Comparison of ENCODE assay signal across 21 cellular contexts in the genomic region with DNA sequence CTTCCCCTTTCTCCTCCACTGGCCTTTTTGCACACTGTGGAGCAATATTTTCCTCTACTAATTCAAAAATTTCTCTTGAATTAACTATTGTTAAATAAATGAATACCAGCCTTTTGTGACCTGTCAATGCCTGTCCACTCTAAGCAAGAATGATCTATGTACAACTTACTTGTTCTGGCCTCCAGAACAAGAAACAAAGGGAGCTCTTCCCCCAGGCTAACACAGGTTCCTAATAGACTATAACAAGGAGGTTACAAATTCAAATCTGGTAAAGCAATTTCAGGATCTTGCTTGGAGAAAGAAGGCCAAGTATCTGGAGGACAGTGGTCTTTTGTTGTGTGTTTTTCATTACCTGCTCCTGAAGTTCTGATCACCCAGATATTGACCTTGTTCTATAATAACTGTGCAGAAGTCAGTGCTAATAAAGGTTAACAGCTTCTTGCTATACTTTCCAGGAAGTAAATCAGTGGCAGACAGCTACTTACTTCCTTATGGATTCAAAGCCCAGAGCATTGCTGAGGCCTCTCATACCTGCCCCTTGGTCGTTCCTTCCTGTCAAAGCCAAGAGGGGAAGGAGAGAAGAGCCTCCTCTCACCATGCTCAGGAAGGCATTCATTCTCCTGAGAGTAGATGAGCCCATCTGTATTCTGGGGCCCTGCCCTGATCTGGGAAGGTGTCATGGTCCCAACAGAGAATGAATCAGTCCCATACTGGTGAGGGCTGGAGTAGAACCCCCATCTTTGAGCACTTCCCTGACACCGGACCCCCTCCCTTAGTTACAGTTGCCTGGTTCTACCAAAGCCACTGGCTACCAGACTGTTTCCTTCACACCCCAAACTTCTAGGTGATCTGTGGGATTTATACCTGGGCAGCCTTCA. TPM values are rescaled to one million over a fixed set of nuclear protein-coding genes. Genes with fewer than 3 reads are reported as not detected.
DNase-seq lines count a peak whose midpoint lies in the region; ATAC-seq, FAIRE-seq and TF ChIP-seq lines count a peak whose summit lies in the region.
"Had no signal": no experiment of that assay in that cellular context is flagged by ENCODE, and none has a peak within 500 bp of the region (broad histone marks: within the 10 kb centered on the region; RNA-seq: fewer than 3 reads in every experiment).

No MANE protein-coding gene starts in this region.

- FAIRE-seq in HepG2 (lab: Jason Lieb, UNC), result no peak
- FAIRE-seq: GM12892, GM18507 had no signal

- H4K20me1 ChIP-seq in HepG2 (ENCODE audit: insufficient read depth, low read length), result no peaks in the 10 kb centered on the region

- H3K27ac Mint-ChIP-seq in T-helper 17 cell, result peak overlapping the region; percentile 6
- H3K27ac Mint-ChIP-seq in stimulated activated effector memory CD8-positive, alpha-beta T cell treated with anti-CD3 and anti-CD28 coated beads, Interleukin-12 subunit alpha, Interleukin-12 subunit beta, amount 100 ng/mL, for 72 hours, result peak overlapping the region; percentile 56
- H3K27ac Mint-ChIP-seq: B cell, HFFc6 had no signal

- H3K27me3 ChIP-seq in HepG2 (ENCODE audit: control insufficient read depth in 1 of 2, insufficient read depth in 2 of 2, low read length in 2 of 2), result no peaks in the 10 kb centered on the region

- no peak for TF ChIP-seq EP300 in HepG2 (IDR thresholded peaks at IDR 0.05; ENCODE audit: low read depth in 2 of 2, low read length in 2 of 2)
- no peak for TF ChIP-seq EP300 in HepG2 (CRISPR knock-in tag; IDR thresholded peaks at IDR 0.05; ENCODE audit: borderline replicate concordance)

- no peaks in the 10 kb centered on the region for H3K9me3 ChIP-seq in T-helper 17 cell (ENCODE audit: control insufficient read depth, low read length, poor library complexity, severe bottlenecking)
- no peaks in the 10 kb centered on the region for H3K9me3 ChIP-seq in HepG2 (ENCODE audit: low read length)

- CTCF ChIA-PET in HepG2 (lab: Yijun Ruan, JAX; ENCODE audit: low intra/inter-chr PET ratio, low total read pairs), result no interaction called here

- no peaks in the 10 kb centered on the region for H3K79me2 ChIP-seq in HepG2 (ENCODE audit: insufficient read depth, low read length)

- TF ChIP-seq CTCF in HepG2 (CRISPR knock-in tag; IDR thresholded peaks at IDR 0.05), result no peak

- H3K9me3 Mint-ChIP-seq in stimulated activated effector memory CD8-positive, alpha-beta T cell treated with anti-CD3 and anti-CD28 coated beads, Interleukin-12 subunit alpha, Interleukin-12 subunit beta, amount 100 ng/mL, for 72 hours, result no peaks in the 10 kb centered on the region
- H3K9me3 Mint-ChIP-seq: HFFc6 had no signal

- peaks cover 2 to 14% of the 10 kb centered on the region in 2 experiments; a peak in 2 of 5 replicates for H3K36me3 ChIP-seq in HepG2 (replicated peaks in 1 of 2; ENCODE audit: control insufficient read depth in 1 of 2, insufficient read depth in 2 of 2, low read length in 2 of 2)

- no peak for TF ChIP-seq POLR2A in HepG2 (IDR thresholded peaks at IDR 0.05; ENCODE audit: insufficient read depth in 1 of 2, low read depth in 2 of 2, low read length in 2 of 2)

- WGBS in HepG2 (ENCODE audit: low lambda C conversion rate), result 88% methylated on average over 1 of the region's 2 CpGs

- POLR2A ChIA-PET in HepG2 (lab: Yijun Ruan, JAX), result no interaction called here

- no peaks in the 10 kb centered on the region for H3K27me3 Mint-ChIP-seq in T-helper 17 cell
- H3K27me3 Mint-ChIP-seq: B cell had no signal

- intact Hi-C loops in HepG2 (cut with micrococcal nuclease; ENCODE audit: unreplicated experiment), result no loop called here

- no TSS peak for BruUV-seq in HepG2 (replicated peaks; lab: Mats Ljungman, UMichigan)

- TF ChIP-seq RAD21 in HepG2 (CRISPR knock-in tag; IDR thresholded peaks at IDR 0.05), result no peak

- H3K4me1 Mint-ChIP-seq in T-helper 17 cell, result peaks cover 3% of the 10 kb centered on the region
- peaks cover 12% of the 10 kb centered on the region for H3K4me1 Mint-ChIP-seq in stimulated activated effector memory CD8-positive, alpha-beta T cell treated with anti-CD3 and anti-CD28 coated beads, Interleukin-12 subunit alpha, Interleukin-12 subunit beta, amount 100 ng/mL, for 72 hours
- H3K4me1 Mint-ChIP-seq: B cell had no signal

- H3K36me3 Mint-ChIP-seq in T-helper 17 cell (ENCODE audit: low read depth), result peaks cover 3% of the 10 kb centered on the region
- H3K36me3 Mint-ChIP-seq in stimulated activated effector memory CD8-positive, alpha-beta T cell treated with anti-CD3 and anti-CD28 coated beads, Interleukin-12 subunit alpha, Interleukin-12 subunit beta, amount 100 ng/mL, for 72 hours, result peaks cover 11% of the 10 kb centered on the region

- no peak for ATAC-seq in T-helper 17 cell
- peak; percentile 40; the same call in 2 of the 3 replicates for ATAC-seq in HepG2
- no peak for ATAC-seq in stimulated activated effector memory CD8-positive, alpha-beta T cell treated with anti-CD3 and anti-CD28 coated beads, Interleukin-12 subunit alpha, Interleukin-12 subunit beta, amount 100 ng/mL, for 72 hours
- ATAC-seq: PC-3 had no signal

- DNase-seq in DMS53 (lab: John Stamatoyannopoulos, UW), result peak; percentile 6
- no peak for DNase-seq in DMS53 treated with DMSO at 0.1 percent for 48 hours (lab: John Stamatoyannopoulos, UW; ENCODE audit: unreplicated experiment)
- DNase-seq in T-helper 17 cell, result no peak
- DNase-seq in HepG2 (ENCODE audit: low spot score), result no peak
- DNase-seq in stimulated activated effector memory CD8-positive, alpha-beta T cell treated with anti-CD3 and anti-CD28 coated beads, Interleukin-12 subunit alpha, Interleukin-12 subunit beta, amount 100 ng/mL, for 72 hours (ENCODE audit: low spot score in 2 of 2), result peak in 1 of 2 donors; percentile 22
- no peak for DNase-seq in dermis blood vessel endothelial cell
- DNase-seq in Kasumi-1 (lab: John Stamatoyannopoulos, UW), result no peak
- DNase-seq in D341Med (ENCODE audit: low spot score), result no peak
- DNase-seq: HFFc6, NCI-H1417 treated with DMSO at 0.1 percent for 48 hours, NCI-H187 treated with DMSO at 0.1 percent for 48 hours, NCI-H226, NCI-H524, NCI-H82, PC-3, RPMI8226, SHP77 treated with DMSO at 0.1 percent for 48 hours had no signal

- H3K4me2 ChIP-seq in HepG2 (ENCODE audit: low read depth, low read length), result no peak overlapping the region

- H3K4me3 ChIP-seq in HepG2 (replicated peaks in 1 of 3; ENCODE audit: insufficient read depth in 1 of 3, low read depth in 2 of 3, low read length in 3 of 3), result no peak overlapping the region

- H3K4me3 Mint-ChIP-seq in T-helper 17 cell, result no peak overlapping the region
- no peak overlapping the region for H3K4me3 Mint-ChIP-seq in stimulated activated effector memory CD8-positive, alpha-beta T cell treated with anti-CD3 and anti-CD28 coated beads, Interleukin-12 subunit alpha, Interleukin-12 subunit beta, amount 100 ng/mL, for 72 hours
- H3K4me3 Mint-ChIP-seq: B cell, HFFc6 had no signal

- H3K27ac ChIP-seq in HepG2 (ENCODE audit: extremely low read length, insufficient read depth, low read length), result no peak overlapping the region
- H3K27ac ChIP-seq: 22Rv1 had no signal

- H3K9ac ChIP-seq in HepG2 (ENCODE audit: insufficient read depth, low read depth, low read length), result no peak overlapping the region

- H3K4me1 ChIP-seq in HepG2 (ENCODE audit: insufficient read depth, low read length), result no peaks in the 10 kb centered on the region

- no peak overlapping the region for H2AFZ ChIP-seq in HepG2 (ENCODE audit: low read length)

- in situ Hi-C loops in HepG2 (cut with HindIII; ENCODE audit: extremely low pct_ligation_motif_present, low pct_unique_long_range_greater_than_20kb), result no loop called here

TF ChIP-seq in HepG2, 621 proteins besides CTCF, POLR2A, EP300 and RAD21 (continues in another document):
- TF ChIP-seq RXRA (CRISPR knock-in tag; IDR thresholded peaks at IDR 0.05), result no peak

RNA-seq across cellular contexts. Expression of a gene that starts 56.8 kb away (rescaled TPM):
- 10 to 100 TPM; 13.4 to 19.6 TPM for total RNA-seq in T-helper 17 cell
- 42.2 and 62.0 TPM in 2 replicates for total RNA-seq in HepG2 (2016; rRNA removed; fragmentation: Illumina TruSeq; extraction: Trizol)
- total RNA-seq in HepG2 (2016; cell fraction: cytosol; rRNA removed; fragmentation: Illumina TruSeq; extraction: Trizol; ENCODE audit: low read depth), result 11.7 and 12.7 TPM in 2 replicates
- total RNA-seq in HepG2 (2016; cell fraction: insoluble cytoplasmic fraction; rRNA removed; fragmentation: Illumina TruSeq; extraction: Trizol), result 44.8 and 60.2 TPM in 2 replicates
- total RNA-seq in HepG2 (2016; cell fraction: membrane; rRNA removed; fragmentation: Illumina TruSeq; extraction: Trizol), result 54.1 and 54.6 TPM in 2 replicates
- total RNA-seq in HepG2 (2016; cell fraction: nucleus; rRNA removed; fragmentation: Illumina TruSeq; extraction: Trizol), result 28.8 and 30.7 TPM in 2 replicates
- 18.6 and 23.1 TPM in 2 replicates for polyA plus RNA-seq in HepG2 (2011; rRNA removed)
- 12.6 and 15.7 TPM in 2 replicates for polyA plus RNA-seq in HepG2 (2011; cell fraction: cytosol; rRNA removed)
- 13.1 and 14.0 TPM in 2 replicates for polyA plus RNA-seq in HepG2 (2011; cell fraction: nucleus; rRNA removed)
- polyA plus RNA-seq in HepG2 (2012), result 20.9 and 26.0 TPM in 2 replicates
- 10.7 and 11.8 TPM in 2 replicates for polyA plus RNA-seq in HepG2 (2016; cell fraction: cytosol; fragmentation: Illumina TruSeq; extraction: Trizol; ENCODE audit: low read depth)
- 46.8 and 48.5 TPM in 2 replicates for polyA plus RNA-seq in HepG2 (2016; cell fraction: insoluble cytoplasmic fraction; fragmentation: Illumina TruSeq; extraction: Trizol; ENCODE audit: low read depth)
- 33.3 and 35.0 TPM in 2 replicates for polyA plus RNA-seq in HepG2 (2016; cell fraction: membrane; fragmentation: Illumina TruSeq; extraction: Trizol; ENCODE audit: low read depth)
- 30.2 and 30.6 TPM in 2 replicates for polyA plus RNA-seq in HepG2 (2016; cell fraction: nucleus; fragmentation: Illumina TruSeq; extraction: Trizol; ENCODE audit: insufficient read depth, low read depth)
- 29.7 and 33.1 TPM in 2 replicates for polyA minus RNA-seq in HepG2 (2011; rRNA and poly(A)+ RNA removed; ENCODE audit: low replicate concordance)
- 27.0 and 27.9 TPM in 2 replicates for polyA minus RNA-seq in HepG2 (2011; cell fraction: cytosol; rRNA and poly(A)+ RNA removed)
- polyA minus RNA-seq in HepG2 (2011; cell fraction: nucleus; rRNA and poly(A)+ RNA removed), result 35.4 and 40.3 TPM in 2 replicates
- total RNA-seq in dermis blood vessel endothelial cell, result 57.5 and 63.7 TPM in 2 replicates
